18 cellular contexts compared by ENCODE assay signal in genomic region chr4:55363618-55364420, GRCh38. TPM values are rescaled to one million over a fixed set of nuclear protein-coding genes. Genes with fewer than 3 reads are reported as not detected.
A peak's percentile ranks its signal among the peaks of the same experiment; 100 is the strongest.
DNase-seq lines count a peak whose midpoint lies in the region; ATAC-seq, FAIRE-seq and TF ChIP-seq lines count a peak whose summit lies in the region.
"Had no signal": no experiment of that assay in that cellular context is flagged by ENCODE, and none has a peak within 500 bp of the region (broad histone marks: within the 10 kb centered on the region; RNA-seq: fewer than 3 reads in every experiment).

No MANE protein-coding gene starts in this region.

- FAIRE-seq in GM12891 (lab: Jason Lieb, UNC) (no peak), HTR-8/SVneo (lab: Jason Lieb, UNC) (no peak)

- H3K27ac Mint-ChIP-seq in GM23338: no peak overlapping the region
- peak overlapping the region; percentile 24 for H3K27ac Mint-ChIP-seq in progenitor cell of endocrine pancreas
- H3K27ac Mint-ChIP-seq: activated CD8-positive, alpha-beta T cell treated with anti-CD3 and anti-CD28 coated beads for 36 hours; activated T-cell treated with anti-CD3 and anti-CD28 coated beads, Interleukin-2, amount 50 U/mL, for 72 hours had no signal

- no peak overlapping the region for H3K4me3 ChIP-seq in GM23338
- H3K4me3 ChIP-seq: colonic mucosa, prostate gland, stomach had no signal

- H3K4me2 ChIP-seq in GM23338: no peak overlapping the region
- H3K4me2 ChIP-seq: KMS-11 had no signal

- no peaks in the 10 kb centered on the region for H3K9me2 ChIP-seq in GM23338 (ENCODE audit: insufficient read depth)

- TF ChIP-seq POLR2A in GM12891 (IDR thresholded peaks at IDR 0.05; ENCODE audit: low read depth, low read length): no peak

- DNase-seq in GM23338 (ENCODE audit: low spot score) (no peak), kidney glomerular epithelial cell (lab: John Stamatoyannopoulos, UW) (peak; percentile 10), progenitor cell of endocrine pancreas (ENCODE audit: low spot score, unreplicated experiment) (no peak), GM12891 (ENCODE audit: insufficient read length, low spot score) (no peak), NOMO-1 (lab: John Stamatoyannopoulos, UW; ENCODE audit: unreplicated experiment in 2 of 2) (no peak), HTR-8/SVneo (ENCODE audit: insufficient read length, low spot score) (no peak), NCI-H2227 treated with DMSO at 0.1 percent for 48 hours (lab: John Stamatoyannopoulos, UW) (no peak)
- DNase-seq: activated CD8-positive, alpha-beta T cell treated with anti-CD3 and anti-CD28 coated beads for 36 hours; activated T-cell treated with anti-CD3 and anti-CD28 coated beads, Interleukin-2, amount 50 U/mL, for 72 hours; colonic mucosa; COR-L47; NCI-H1417; NCI-H2171 treated with DMSO at 0.1 percent for 48 hours; stomach had no signal

- no peak overlapping the region for H2AFZ ChIP-seq in GM23338

- H3K4me1 ChIP-seq in GM23338 (ENCODE audit: insufficient read depth): peaks cover 34% of the 10 kb centered on the region
- H3K4me1 ChIP-seq: colonic mucosa, prostate gland had no signal

- no peak for TF ChIP-seq CTCF in GM23338 (conservative IDR thresholded peaks at IDR 0.05; ENCODE audit: low read depth in 2 of 2)
- TF ChIP-seq CTCF in progenitor cell of endocrine pancreas (IDR thresholded peaks at IDR 0.05; ENCODE audit: unreplicated experiment): no peak

- no peak for ATAC-seq in GM23338
- ATAC-seq: activated CD8-positive, alpha-beta T cell treated with anti-CD3 and anti-CD28 coated beads for 36 hours; activated T-cell treated with anti-CD3 and anti-CD28 coated beads, Interleukin-2, amount 50 U/mL, for 72 hours had no signal

- H3K36me3 ChIP-seq in GM23338 (ENCODE audit: insufficient read depth): 0 out of 2 replicates have a peak, but pooled peaks cover 3% of the 10 kb centered on the region
- H3K36me3 ChIP-seq: colonic mucosa, prostate gland had no signal

- H3K4me1 Mint-ChIP-seq in GM23338: peaks cover 39% of the 10 kb centered on the region
- H3K4me1 Mint-ChIP-seq in progenitor cell of endocrine pancreas (ENCODE audit: low read depth): no peaks in the 10 kb centered on the region

- H3K79me2 ChIP-seq in GM23338 (replicated peaks; ENCODE audit: insufficient read depth): no peaks in the 10 kb centered on the region

- H3K27ac ChIP-seq in GM23338 (ENCODE audit: low read depth) (0 out of 2 replicates have a peak overlapping the region, but pooled peaks have one; percentile 46), cingulate gyrus (ENCODE audit: low read depth, low read length) (peak overlapping the region; percentile 98)
- H3K27ac ChIP-seq: colonic mucosa, HL-60, KMS-11, prostate gland, stomach had no signal

- H3K4me3 Mint-ChIP-seq in GM23338: no peak overlapping the region
- H3K4me3 Mint-ChIP-seq in progenitor cell of endocrine pancreas (ENCODE audit: low read depth): no peak overlapping the region
- H3K4me3 Mint-ChIP-seq: activated CD8-positive, alpha-beta T cell treated with anti-CD3 and anti-CD28 coated beads for 36 hours; activated T-cell treated with anti-CD3 and anti-CD28 coated beads, Interleukin-2, amount 50 U/mL, for 72 hours had no signal

- H3K9me3 Mint-ChIP-seq in GM23338 (no peaks in the 10 kb centered on the region), progenitor cell of endocrine pancreas (ENCODE audit: low read depth) (no peaks in the 10 kb centered on the region)
- H3K9me3 Mint-ChIP-seq: activated CD8-positive, alpha-beta T cell treated with anti-CD3 and anti-CD28 coated beads for 36 hours; activated T-cell treated with anti-CD3 and anti-CD28 coated beads, Interleukin-2, amount 50 U/mL, for 72 hours had no signal

- H3F3A ChIP-seq in GM23338 (replicated peaks; ENCODE audit: low read depth): peaks cover 10% of the 10 kb centered on the region; the same call in 1 of the 2 replicates

- H3K27me3 ChIP-seq in GM23338 (ENCODE audit: insufficient read depth): no peaks in the 10 kb centered on the region
- H3K27me3 ChIP-seq: colonic mucosa, stomach had no signal

- H4K20me1 ChIP-seq in GM23338 (replicated peaks; ENCODE audit: insufficient read depth): no peaks in the 10 kb centered on the region

- H3K27me3 Mint-ChIP-seq in GM23338 (ENCODE audit: insufficient read depth, low read depth, poor library complexity) (peaks cover 8% of the 10 kb centered on the region), progenitor cell of endocrine pancreas (no peaks in the 10 kb centered on the region)
- H3K27me3 Mint-ChIP-seq: activated CD8-positive, alpha-beta T cell treated with anti-CD3 and anti-CD28 coated beads for 36 hours had no signal

- H3K36me3 Mint-ChIP-seq in GM23338 (ENCODE audit: low read depth) (peaks cover 60% of the 10 kb centered on the region), progenitor cell of endocrine pancreas (ENCODE audit: insufficient read depth) (peaks cover 3% of the 10 kb centered on the region)

TF ChIP-seq in GM23338, 12 proteins besides CTCF, POLR2A, EP300 and RAD21 (continues in another document):
- TF ChIP-seq POLR2AphosphoS5 (IDR thresholded peaks at IDR 0.05; ENCODE audit: low read depth) (no peak), ETS1 (IDR thresholded peaks at IDR 0.05) (no peak), EZH2 (IDR thresholded peaks at IDR 0.05; ENCODE audit: low read depth, unreplicated experiment) (no peak)

TF ChIP-seq in GM12891, 5 proteins besides CTCF, POLR2A, EP300 and RAD21:
- TF ChIP-seq PAX5 (IDR thresholded peaks at IDR 0.05; ENCODE audit: insufficient read depth, low read length, severe bottlenecking): no peak
- no peak for TF ChIP-seq TAF1 (IDR thresholded peaks at IDR 0.05; ENCODE audit: low read depth, low read length)
- TF ChIP-seq POLR2AphosphoS5 (IDR thresholded peaks at IDR 0.05; ENCODE audit: low read depth, low read length): no peak
- no peak for TF ChIP-seq SPI1 (IDR thresholded peaks at IDR 0.05; ENCODE audit: low read depth, low read length)
- TF ChIP-seq POU2F2 (IDR thresholded peaks at IDR 0.05; ENCODE audit: low read depth, low read length): no peak

RNA-seq across cellular contexts. Expression of gene SRD5A3, which starts 17.8 kb away (rescaled TPM):
- 23.0 and 34.4 TPM in 2 replicates for total RNA-seq in GM23338 (2014; rRNA removed; shearing (Covaris generic))
- polyA plus RNA-seq in GM23338 (2016; fragmentation: Nextera tagmentation; extraction: Ambion mirVana): 48.7 and 49.9 TPM in 2 replicates
- 12.1 and 13.2 TPM in 2 replicates for total RNA-seq in progenitor cell of endocrine pancreas
- 4.3 TPM for polyA plus RNA-seq in GM12891 (2012; ENCODE audit: low read depth, missing spikeins)

RNA-seq across cellular contexts. Expression of gene TMEM165, which starts 31.9 kb away (rescaled TPM):
- total RNA-seq in GM23338 (2014; rRNA removed; shearing (Covaris generic)): 170 and 171 TPM in 2 replicates
- polyA plus RNA-seq in GM23338 (2016; fragmentation: Nextera tagmentation; extraction: Ambion mirVana): 120 and 125 TPM in 2 replicates
- 65.7 and 73.4 TPM in 2 replicates for total RNA-seq in progenitor cell of endocrine pancreas
- 26.8 TPM for polyA plus RNA-seq in GM12891 (2012; ENCODE audit: low read depth, missing spikeins)
